ENCODE assay signal across 22 cellular contexts in genomic region chr2:201837824-201838340, GRCh38. TPM values are rescaled to one million over a fixed set of nuclear protein-coding genes. Genes with fewer than 3 reads are reported as not detected.
"Had no signal": no experiment of that assay in that cellular context is flagged by ENCODE, and none has a peak within 500 bp of the region (broad histone marks: within the 10 kb centered on the region; RNA-seq: fewer than 3 reads in every experiment).

No MANE protein-coding gene starts in this region.

- H3K27ac Mint-ChIP-seq: activated CD8-positive, alpha-beta T cell treated with anti-CD3 and anti-CD28 coated beads for 36 hours; activated naive CD4-positive, alpha-beta T cell treated with anti-CD3 and anti-CD28 coated beads, Interleukin-2, amount 50 U/mL, for 24 hours; activated T-cell treated with anti-CD3 and anti-CD28 coated beads, Interleukin-2, amount 50 U/mL, for 24 hours; dendritic cell treated with granulocyte-macrophage colony-stimulating factor and Interleukin-4, amounts not matched to agents 40 ng/mL and 50 ng/mL, for 4 days; naive thymus-derived CD4-positive, alpha-beta T cell; stimulated activated naive B cell treated with anti-CD40 and anti-IgM and Interleukin-4, amounts not matched to agents 10 μg/mL and 1 μg/mL and 100 μg/mL, for 72 hours had no signal

- H3K4me3 Mint-ChIP-seq: activated CD8-positive, alpha-beta T cell treated with anti-CD3 and anti-CD28 coated beads for 36 hours; activated naive CD4-positive, alpha-beta T cell treated with anti-CD3 and anti-CD28 coated beads, Interleukin-2, amount 50 U/mL, for 24 hours; activated T-cell treated with anti-CD3 and anti-CD28 coated beads, Interleukin-2, amount 50 U/mL, for 24 hours; dendritic cell treated with granulocyte-macrophage colony-stimulating factor and Interleukin-4, amounts not matched to agents 40 ng/mL and 50 ng/mL, for 4 days; naive thymus-derived CD4-positive, alpha-beta T cell; stimulated activated naive B cell treated with anti-CD40 and anti-IgM and Interleukin-4, amounts not matched to agents 10 μg/mL and 1 μg/mL and 100 μg/mL, for 72 hours had no signal

- H3K4me1 Mint-ChIP-seq: activated naive CD4-positive, alpha-beta T cell treated with anti-CD3 and anti-CD28 coated beads, Interleukin-2, amount 50 U/mL, for 24 hours; naive thymus-derived CD4-positive, alpha-beta T cell; stimulated activated naive B cell treated with anti-CD40 and anti-IgM and Interleukin-4, amounts not matched to agents 10 μg/mL and 1 μg/mL and 100 μg/mL, for 72 hours had no signal

- DNase-seq: activated CD4-positive, CD25-positive, alpha-beta regulatory T cell treated with anti-CD3 and anti-CD28 coated beads, Interleukin-2, amount 50 U/mL, for 72 hours; activated CD8-positive, alpha-beta T cell treated with anti-CD3 and anti-CD28 coated beads for 36 hours; activated effector memory CD4-positive, alpha-beta T cell treated with Interleukin-2 at 50 U/mL for 16 hours; activated T-cell treated with anti-CD3 and anti-CD28 coated beads, Interleukin-2, amount 50 U/mL, for 24 hours; cerebellar nuclear complex; effector CD8-positive, alpha-beta T cell; mesenchymal stem cell; naive thymus-derived CD4-positive, alpha-beta T cell; ovary; psoas muscle; right cardiac atrium; stimulated activated CD4-positive, alpha-beta T cell treated with anti-CD3 and anti-CD28 coated beads, Interleukin-4, amount 100 ng/mL, for 1 hour; stimulated activated naive B cell treated with anti-CD40 and anti-IgM and Interleukin-4, amounts not matched to agents 10 μg/mL and 1 μg/mL and 100 μg/mL, for 72 hours; T-helper 1 cell; T1000; upper lobe of left lung had no signal

- H3K27me3 Mint-ChIP-seq: dendritic cell treated with granulocyte-macrophage colony-stimulating factor and Interleukin-4, amounts not matched to agents 40 ng/mL and 50 ng/mL, for 4 days had no signal

- ATAC-seq: activated CD8-positive, alpha-beta T cell treated with anti-CD3 and anti-CD28 coated beads for 36 hours; esophagus mucosa; gastroesophageal sphincter; naive thymus-derived CD4-positive, alpha-beta T cell; psoas muscle; right cardiac atrium; SK-N-SH treated with all-trans-retinoic acid at 6 μM for 48 hours; stimulated activated naive B cell treated with anti-CD40 and anti-IgM and Interleukin-4, amounts not matched to agents 10 μg/mL and 1 μg/mL and 100 μg/mL, for 72 hours had no signal

- H3K9me3 Mint-ChIP-seq: dendritic cell treated with granulocyte-macrophage colony-stimulating factor and Interleukin-4, amounts not matched to agents 40 ng/mL and 50 ng/mL, for 4 days had no signal

- H3K4me3 ChIP-seq: gastroesophageal sphincter, ovary, psoas muscle, thoracic aorta, upper lobe of left lung had no signal

- H3K36me3 Mint-ChIP-seq: stimulated activated naive B cell treated with anti-CD40 and anti-IgM and Interleukin-4, amounts not matched to agents 10 μg/mL and 1 μg/mL and 100 μg/mL, for 72 hours had no signal

RNA-seq across cellular contexts. Expression of gene CDK15, which starts 31.5 kb away (rescaled TPM):
- total RNA-seq: activated CD8-positive, alpha-beta T cell treated with anti-CD3 and anti-CD28 coated beads for 36 hours; naive thymus-derived CD4-positive, alpha-beta T cell had no signal
- polyA plus RNA-seq: naive thymus-derived CD4-positive, alpha-beta T cell had no signal
